ENCODE assay signal across 10 cellular contexts in genomic region chr1:87956072-87956471, GRCh38.
A peak's percentile ranks its signal among the peaks of the same experiment; 100 is the strongest.
DNase-seq lines count a peak whose midpoint lies in the region; ATAC-seq and TF ChIP-seq lines count a peak whose summit lies in the region.
"Had no signal": no experiment of that assay in that cellular context is flagged by ENCODE, and none has a peak within 500 bp of the region (broad histone marks: within the 10 kb centered on the region; RNA-seq: fewer than 3 reads in every experiment).

No MANE protein-coding gene starts in this region.

- no peaks in the 10 kb centered on the region for H3K27me3 ChIP-seq in ovary
- H3K27me3 ChIP-seq: vagina had no signal

- 41 to 64% (median 51%) methylated on average over 6 of the region's 6 CpGs for WGBS in ovary, 3 donors

- no peaks in the 10 kb centered on the region for H3K4me1 ChIP-seq in ovary (ENCODE audit: insufficient read depth)
- H3K4me1 ChIP-seq: vagina had no signal

- H3K9me3 ChIP-seq in ovary, result no peaks in the 10 kb centered on the region
- H3K9me3 ChIP-seq: vagina had no signal

- H3K4me3 ChIP-seq in astrocyte of the cerebellum (ENCODE audit: low read depth, low read length) (no peak overlapping the region), ovary (no peak overlapping the region)
- H3K4me3 ChIP-seq: vagina had no signal

- TF ChIP-seq CTCF in astrocyte of the cerebellum (IDR thresholded peaks at IDR 0.05; ENCODE audit: low read depth, low read length, missing control alignments) (no peak), ovary (IDR thresholded peaks at IDR 0.05) (no peak)

- no peaks in the 10 kb centered on the region for H3K36me3 ChIP-seq in ovary
- H3K36me3 ChIP-seq: vagina had no signal

- intact Hi-C loops in left ventricle myocardium superior (cut with micrococcal nuclease) (loop anchor here (10.0 kb wide), 1 partner anchor 821 kb away; no protein-coding TSS in a partner anchor), ovary (cut with DNase I) (no loop called here)

- no peak for TF ChIP-seq EP300 in ovary (IDR thresholded peaks at IDR 0.05)

- H3K27ac ChIP-seq in ovary, result no peak overlapping the region
- H3K27ac ChIP-seq: vagina had no signal

- DNase-seq in HK-2 (ENCODE audit: unreplicated experiment) (peak; percentile 79), astrocyte of the cerebellum (ENCODE audit: low read depth) (peak; percentile 96), left ventricle myocardium superior (peak; percentile 36), stromal cell of bone marrow (ENCODE audit: low read depth) (peak; percentile 93), DMS53 treated with DMSO at 0.1 percent for 48 hours (lab: John Stamatoyannopoulos, UW; ENCODE audit: unreplicated experiment) (no peak), ovary (no peak)
- no peak for DNase-seq in stimulated activated naive CD8-positive, alpha-beta T cell treated with anti-CD3 and anti-CD28 coated beads, Interleukin-15, Interleukin-2, amounts not matched to agents 100 U/mL and 50 U/mL, for 24 hours
- DNase-seq: activated CD4-positive, alpha-beta memory T cell treated with anti-CD3 and anti-CD28 coated beads, Interleukin-2, amount 10 ng/mL, durations not matched to agents 7 days and 5 days; stimulated activated CD4-positive, alpha-beta T cell treated with anti-CD3 and anti-CD28 coated beads, Interleukin-4, amount 100 ng/mL, for 24 hours had no signal

- peak; percentile 91 for ATAC-seq in left ventricle myocardium superior
- no peak for ATAC-seq in stimulated activated naive CD8-positive, alpha-beta T cell treated with anti-CD3 and anti-CD28 coated beads, Interleukin-15, Interleukin-2, amounts not matched to agents 100 U/mL and 50 U/mL, for 24 hours

- in situ Hi-C loops in astrocyte of the cerebellum (cut with HindIII; ENCODE audit: low sequenced_read_pairs), result loop anchor here (5.0 kb wide), 1 partner anchor 624 kb away; no protein-coding TSS in a partner anchor

- no peak for TF ChIP-seq POLR2A in ovary (IDR thresholded peaks at IDR 0.05)

Comparison
In these comparisons a context has a peak if more than half of its experiments do, and no peak if none do; other contexts are left out.
1. DNase-seq: peak in HK-2 (single experiment), astrocyte of the cerebellum (single experiment), left ventricle myocardium superior (single experiment) and stromal cell of bone marrow (single experiment); none in DMS53 treated with DMSO at 0.1 percent for 48 hours (single experiment), ovary (0 of 5) and stimulated activated naive CD8-positive, alpha-beta T cell treated with anti-CD3 and anti-CD28 coated beads, Interleukin-15, Interleukin-2, amounts not matched to agents 100 U/mL and 50 U/mL, for 24 hours (single experiment).